Comparison of ENCODE assay signal across 8 cellular contexts in genomic region chrX:110118535-110118934, GRCh38.
"Had no signal": no experiment of that assay in that cellular context is flagged by ENCODE, and none has a peak within 500 bp of the region (broad histone marks: within the 10 kb centered on the region; RNA-seq: fewer than 3 reads in every experiment).

No MANE protein-coding gene starts in this region.

- H3K27ac ChIP-seq: KMS-11 had no signal

- FAIRE-seq: H1, H54, HTR-8/SVneo had no signal

- H2AFZ ChIP-seq: GM23338 had no signal

- H3K9ac ChIP-seq: KMS-11 had no signal

- H3K4me3 ChIP-seq: GM23338 had no signal

- DNase-seq: H9, HCEC 1CT, KBM-7 had no signal

- H3K4me2 ChIP-seq: GM23338, KMS-11 had no signal

- ATAC-seq: GM23338 had no signal
